ENCODE assay signal across 8 cellular contexts in the genomic region with DNA sequence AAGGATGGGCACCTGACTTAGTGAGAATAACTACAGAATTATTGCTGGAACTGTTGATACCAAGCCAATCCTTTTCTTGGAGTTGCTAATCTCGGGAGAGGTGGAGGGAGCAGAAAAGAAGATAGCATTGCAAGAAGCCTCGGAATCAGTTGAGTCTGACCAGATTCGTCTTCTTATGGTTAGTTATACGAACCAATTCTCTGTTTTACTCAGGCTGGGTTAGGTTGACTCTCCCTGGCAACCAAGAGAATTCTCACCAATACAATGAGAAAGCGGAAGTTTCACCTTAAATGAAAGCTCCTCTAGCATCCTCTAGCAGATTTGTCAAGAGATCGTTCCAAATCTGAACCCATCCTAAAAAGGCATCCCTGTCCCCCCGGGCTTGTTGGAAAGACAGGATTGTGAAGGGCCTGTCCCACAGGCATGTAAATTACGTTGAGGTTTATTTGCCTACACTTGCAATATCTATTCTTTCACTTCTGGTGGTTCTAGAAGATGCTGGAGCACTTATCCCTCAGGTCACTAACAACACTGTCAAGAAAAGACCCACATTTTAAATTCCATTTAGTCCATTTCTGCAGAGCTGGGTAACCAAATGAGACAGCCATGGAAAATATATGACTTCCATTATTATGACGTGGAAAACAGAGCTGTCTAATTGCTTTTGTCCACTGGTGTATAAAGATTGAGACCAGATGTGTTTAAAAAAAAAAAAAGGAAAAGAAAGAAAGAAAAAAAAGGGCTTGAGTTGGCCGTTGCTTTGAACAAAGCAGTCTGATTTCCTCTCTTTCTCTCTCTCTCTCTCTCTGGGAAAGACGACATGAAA. TPM values are rescaled to one million over a fixed set of nuclear protein-coding genes. Genes with fewer than 3 reads are reported as not detected.
DNase-seq lines count a peak whose midpoint lies in the region; ATAC-seq, FAIRE-seq and TF ChIP-seq lines count a peak whose summit lies in the region.

No MANE protein-coding gene starts in this region.

- no peaks in the 10 kb centered on the region for H3K36me3 ChIP-seq in HCT116 (ENCODE audit: control insufficient read depth in 1 of 2, insufficient read depth in 2 of 2, low read length in 2 of 2)
- H3K36me3 ChIP-seq in SJCRH30 = no peaks in the 10 kb centered on the region

- ATAC-seq in GM18511 (IDR thresholded peaks at IDR 0.05; ENCODE audit: unreplicated experiment) = peak; percentile 78
- ATAC-seq in HCT116 = no peak

- H4K20me1 ChIP-seq in HCT116 (ENCODE audit: insufficient read depth) = no peaks in the 10 kb centered on the region

- peak overlapping the region; percentile 67 for H3K27ac Mint-ChIP-seq in neural crest cell (ENCODE audit: unreplicated experiment)

- peaks cover 33% of the 10 kb centered on the region for H3K4me1 Mint-ChIP-seq in neural crest cell

- H3K27me3 Mint-ChIP-seq in neural crest cell (ENCODE audit: low read depth) = no peaks in the 10 kb centered on the region

- no peak overlapping the region for H3K9ac ChIP-seq in HCT116 (ENCODE audit: low read length)

- peak overlapping the region; percentile 6 for H3K4me3 Mint-ChIP-seq in neural crest cell

- peaks cover 0 to 10% of the 10 kb centered on the region in 2 experiments; a peak in 1 of 4 replicates for H3K4me1 ChIP-seq in HCT116 (ENCODE audit: control insufficient read depth in 1 of 2, insufficient read depth in 2 of 2, low read length in 2 of 2)
- H3K4me1 ChIP-seq in SJCRH30 = no peaks in the 10 kb centered on the region

- in situ Hi-C loops in ACHN (cut with HindIII; ENCODE audit: low pct_ligation_motif_present, low pct_unique_long_range_greater_than_20kb, low sequenced_read_pairs) = no loop called here

- no peaks in the 10 kb centered on the region for H3K9me3 ChIP-seq in HCT116 (ENCODE audit: control insufficient read depth in 1 of 2, insufficient read depth in 1 of 2, low read depth in 1 of 2, low read length in 2 of 2)
- no peaks in the 10 kb centered on the region for H3K9me3 ChIP-seq in SJCRH30 (replicated peaks)

- no peak overlapping the region for H3K4me2 ChIP-seq in HCT116 (ENCODE audit: low read length)

- H3K27ac ChIP-seq in HCT116 (ENCODE audit: low read depth, low read length) (no peak overlapping the region), SJCRH30 (no peak overlapping the region)

- intact Hi-C loops in HCT116 (cut with micrococcal nuclease) = loop anchor here (5.0 kb wide), 1 partner anchor 580 kb away; no protein-coding TSS in a partner anchor

- no peak for DNase-seq in HCT116 (ENCODE audit: low read depth, low spot score)
- no peak for DNase-seq in SJCRH30
- no peak for DNase-seq in neural crest cell (ENCODE audit: low read depth, low spot score)
- no peak for DNase-seq in NCI-H2081 (lab: John Stamatoyannopoulos, UW)
- DNase-seq in ACHN = no peak
- DNase-seq in urothelium cell line (ENCODE audit: low spot score) = no peak
- no peak for DNase-seq in NOMO-1 treated with dmso at 0.1 percent for 144 hours (lab: John Stamatoyannopoulos, UW; ENCODE audit: unreplicated experiment)

- TF ChIP-seq CTCF in HCT116 (IDR thresholded peaks at IDR 0.05 in 2 of 3, conservative IDR thresholded peaks at IDR 0.05 in 1 of 3; ENCODE audit: borderline replicate concordance in 1 of 3, insufficient read depth in 1 of 3, low read depth in 2 of 3, low read length in 2 of 3) (no peak), neural crest cell (conservative IDR thresholded peaks at IDR 0.05) (no peak)

- RAD21 ChIA-PET in HCT116 (lab: Charles Lee; ENCODE audit: low non-redundant PET in 1 of 2, low total read pairs in 2 of 2, uncharacterized antibody in 2 of 2, unreplicated experiment in 2 of 2) = no interaction called here

- H3K27me3 ChIP-seq in HCT116 (ENCODE audit: insufficient read depth, low read length) = no peaks in the 10 kb centered on the region
- H3K27me3 ChIP-seq in SJCRH30 = no peaks in the 10 kb centered on the region

- no peaks in the 10 kb centered on the region for H3K36me3 Mint-ChIP-seq in neural crest cell (ENCODE audit: low read depth)

- no TSS peak for BruUV-seq in HCT116 (replicated peaks; lab: Mats Ljungman, UMichigan)

- POLR2A ChIA-PET in HCT116 (lab: Charles Lee) = interaction anchor here (0.6 kb wide), 1 partner anchor 268 kb away, joined by 3 read pairs; no protein-coding TSS in a partner anchor

- H3K79me2 ChIP-seq in HCT116 (ENCODE audit: insufficient read depth, low read length) = no peaks in the 10 kb centered on the region

- H3K9me2 ChIP-seq in HCT116 (ENCODE audit: insufficient read depth) = no peaks in the 10 kb centered on the region

- no peak for TF ChIP-seq POLR2A in HCT116 (IDR thresholded peaks at IDR 0.05; ENCODE audit: borderline replicate concordance, extremely low read depth, insufficient read depth, insufficient read length)

- H2AFZ ChIP-seq in HCT116 (ENCODE audit: low read depth, low read length, poor library complexity, severe bottlenecking) = peak overlapping the region; percentile 76

- H3K9me3 Mint-ChIP-seq in neural crest cell = no peaks in the 10 kb centered on the region

- H3K4me3 ChIP-seq in HCT116 (replicated peaks in 1 of 2; ENCODE audit: low read depth in 1 of 2, low read length in 2 of 2) = no peak overlapping the region
- H3K4me3 ChIP-seq in SJCRH30 = peak overlapping the region; percentile 45

- no peak for FAIRE-seq in urothelium cell line (lab: Jason Lieb, UNC)

- TF ChIP-seq RAD21 in HCT116 (IDR thresholded peaks at IDR 0.05; ENCODE audit: low read depth) = no peak

- CTCF ChIA-PET in HCT116 (lab: Charles Lee) = no interaction called here

TF ChIP-seq in HCT116, 20 proteins besides CTCF, POLR2A, EP300 and RAD21:
- no peak for TF ChIP-seq EGR1 (IDR thresholded peaks at IDR 0.05; ENCODE audit: low read depth)
- TF ChIP-seq SRF (IDR thresholded peaks at IDR 0.05; ENCODE audit: low read depth) = no peak
- no peak for TF ChIP-seq POLR2AphosphoS5 (IDR thresholded peaks at IDR 0.05; ENCODE audit: low read depth, low read length)
- TF ChIP-seq ZFX (IDR thresholded peaks at IDR 0.05) = no peak

RNA-seq across cellular contexts. Expression of a gene that starts 43.3 kb away (rescaled TPM):
- total RNA-seq in HCT116 (2021; ENCODE audit: unreplicated experiment) (75.1 TPM), neural crest cell (86.2 and 89.9 TPM in 2 replicates)
- 41.2 and 49.8 TPM in 2 replicates for polyA plus RNA-seq in HCT116 (2012)
- 169 and 182 TPM in 2 replicates for total RNA-seq in SJCRH30 (2014; rRNA removed; shearing (Covaris generic))
